Comparison of ENCODE assay signal across 1 cellular context in the genomic region with DNA sequence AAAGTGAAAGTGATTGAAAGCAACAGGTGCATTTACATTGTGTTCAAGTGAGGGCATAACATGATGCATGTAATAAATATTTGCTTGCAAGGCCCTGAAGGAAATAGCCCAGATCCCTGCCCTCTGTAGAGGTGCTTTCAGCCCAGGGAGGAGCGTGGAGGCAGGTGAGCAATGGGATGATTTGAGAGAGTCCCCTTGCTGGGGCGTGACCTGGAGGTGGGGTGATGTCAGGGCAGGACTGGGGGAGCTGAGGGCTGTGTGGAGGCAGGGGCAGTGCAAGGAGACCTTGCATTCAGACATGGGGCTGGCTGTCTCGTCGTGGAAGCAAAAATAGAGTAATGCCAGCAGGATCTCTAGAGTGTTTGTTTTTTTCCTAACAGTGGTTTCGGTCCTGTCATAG.
TF ChIP-seq lines count a peak whose summit lies in the region.

No MANE protein-coding gene starts in this region.

TF ChIP-seq in GM23338, 12 proteins besides CTCF, POLR2A, EP300 and RAD21 (continued from another document):
- TF ChIP-seq, protein P1, sequence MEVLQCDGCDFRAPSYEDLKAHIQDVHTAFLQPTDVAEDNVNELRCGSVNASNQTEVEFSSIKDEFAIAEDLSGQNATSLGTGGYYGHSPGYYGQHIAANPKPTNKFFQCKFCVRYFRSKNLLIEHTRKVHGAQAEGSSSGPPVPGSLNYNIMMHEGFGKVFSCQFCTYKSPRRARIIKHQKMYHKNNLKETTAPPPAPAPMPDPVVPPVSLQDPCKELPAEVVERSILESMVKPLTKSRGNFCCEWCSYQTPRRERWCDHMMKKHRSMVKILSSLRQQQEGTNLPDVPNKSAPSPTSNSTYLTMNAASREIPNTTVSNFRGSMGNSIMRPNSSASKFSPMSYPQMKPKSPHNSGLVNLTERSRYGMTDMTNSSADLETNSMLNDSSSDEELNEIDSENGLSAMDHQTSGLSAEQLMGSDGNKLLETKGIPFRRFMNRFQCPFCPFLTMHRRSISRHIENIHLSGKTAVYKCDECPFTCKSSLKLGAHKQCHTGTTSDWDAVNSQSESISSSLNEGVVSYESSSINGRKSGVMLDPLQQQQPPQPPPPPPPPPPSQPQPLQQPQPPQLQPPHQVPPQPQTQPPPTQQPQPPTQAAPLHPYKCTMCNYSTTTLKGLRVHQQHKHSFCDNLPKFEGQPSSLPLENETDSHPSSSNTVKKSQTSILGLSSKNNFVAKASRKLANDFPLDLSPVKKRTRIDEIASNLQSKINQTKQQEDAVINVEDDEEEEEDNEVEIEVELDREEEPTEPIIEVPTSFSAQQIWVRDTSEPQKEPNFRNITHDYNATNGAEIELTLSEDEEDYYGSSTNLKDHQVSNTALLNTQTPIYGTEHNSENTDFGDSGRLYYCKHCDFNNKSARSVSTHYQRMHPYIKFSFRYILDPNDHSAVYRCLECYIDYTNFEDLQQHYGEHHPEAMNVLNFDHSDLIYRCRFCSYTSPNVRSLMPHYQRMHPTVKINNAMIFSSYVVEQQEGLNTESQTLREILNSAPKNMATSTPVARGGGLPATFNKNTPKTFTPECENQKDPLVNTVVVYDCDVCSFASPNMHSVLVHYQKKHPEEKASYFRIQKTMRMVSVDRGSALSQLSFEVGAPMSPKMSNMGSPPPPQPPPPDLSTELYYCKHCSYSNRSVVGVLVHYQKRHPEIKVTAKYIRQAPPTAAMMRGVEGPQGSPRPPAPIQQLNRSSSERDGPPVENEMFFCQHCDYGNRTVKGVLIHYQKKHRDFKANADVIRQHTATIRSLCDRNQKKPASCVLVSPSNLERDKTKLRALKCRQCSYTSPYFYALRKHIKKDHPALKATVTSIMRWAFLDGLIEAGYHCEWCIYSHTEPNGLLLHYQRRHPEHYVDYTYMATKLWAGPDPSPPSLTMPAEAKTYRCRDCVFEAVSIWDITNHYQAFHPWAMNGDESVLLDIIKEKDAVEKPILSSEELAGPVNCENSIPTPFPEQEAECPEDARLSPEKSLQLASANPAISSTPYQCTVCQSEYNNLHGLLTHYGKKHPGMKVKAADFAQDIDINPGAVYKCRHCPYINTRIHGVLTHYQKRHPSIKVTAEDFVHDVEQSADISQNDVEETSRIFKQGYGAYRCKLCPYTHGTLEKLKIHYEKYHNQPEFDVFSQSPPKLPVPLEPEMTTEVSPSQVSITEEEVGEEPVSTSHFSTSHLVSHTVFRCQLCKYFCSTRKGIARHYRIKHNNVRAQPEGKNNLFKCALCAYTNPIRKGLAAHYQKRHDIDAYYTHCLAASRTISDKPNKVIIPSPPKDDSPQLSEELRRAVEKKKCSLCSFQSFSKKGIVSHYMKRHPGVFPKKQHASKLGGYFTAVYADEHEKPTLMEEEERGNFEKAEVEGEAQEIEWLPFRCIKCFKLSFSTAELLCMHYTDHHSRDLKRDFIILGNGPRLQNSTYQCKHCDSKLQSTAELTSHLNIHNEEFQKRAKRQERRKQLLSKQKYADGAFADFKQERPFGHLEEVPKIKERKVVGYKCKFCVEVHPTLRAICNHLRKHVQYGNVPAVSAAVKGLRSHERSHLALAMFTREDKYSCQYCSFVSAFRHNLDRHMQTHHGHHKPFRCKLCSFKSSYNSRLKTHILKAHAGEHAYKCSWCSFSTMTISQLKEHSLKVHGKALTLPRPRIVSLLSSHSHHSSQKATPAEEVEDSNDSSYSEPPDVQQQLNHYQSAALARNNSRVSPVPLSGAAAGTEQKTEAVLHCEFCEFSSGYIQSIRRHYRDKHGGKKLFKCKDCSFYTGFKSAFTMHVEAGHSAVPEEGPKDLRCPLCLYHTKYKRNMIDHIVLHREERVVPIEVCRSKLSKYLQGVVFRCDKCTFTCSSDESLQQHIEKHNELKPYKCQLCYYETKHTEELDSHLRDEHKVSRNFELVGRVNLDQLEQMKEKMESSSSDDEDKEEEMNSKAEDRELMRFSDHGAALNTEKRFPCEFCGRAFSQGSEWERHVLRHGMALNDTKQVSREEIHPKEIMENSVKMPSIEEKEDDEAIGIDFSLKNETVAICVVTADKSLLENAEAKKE (CRISPR knock-in tag; IDR thresholded peaks at IDR 0.05) = no peak
- TF ChIP-seq EZH2 (IDR thresholded peaks at IDR 0.05; ENCODE audit: low read depth, unreplicated experiment) (no peak), JUNB (IDR thresholded peaks at IDR 0.05; ENCODE audit: unreplicated experiment) (no peak), ZNF114 (CRISPR knock-in tag; IDR thresholded peaks at IDR 0.05) (no peak), STAT1 (IDR thresholded peaks at IDR 0.05; ENCODE audit: unreplicated experiment) (no peak), CREB1 (CRISPR knock-in tag; IDR thresholded peaks at IDR 0.05; ENCODE audit: low read depth) (no peak), REST (IDR thresholded peaks at IDR 0.05; ENCODE audit: unreplicated experiment) (no peak), ETS1 (IDR thresholded peaks at IDR 0.05) (no peak), POLR2AphosphoS5 (IDR thresholded peaks at IDR 0.05; ENCODE audit: low read depth) (no peak), EZH2phosphoT487 (IDR thresholded peaks at IDR 0.05; ENCODE audit: unreplicated experiment) (no peak)
TF ChIP-seq in GM23338: peak in this region for 0.
